ENCODE assay signal across 8 cellular contexts in the genomic region with DNA sequence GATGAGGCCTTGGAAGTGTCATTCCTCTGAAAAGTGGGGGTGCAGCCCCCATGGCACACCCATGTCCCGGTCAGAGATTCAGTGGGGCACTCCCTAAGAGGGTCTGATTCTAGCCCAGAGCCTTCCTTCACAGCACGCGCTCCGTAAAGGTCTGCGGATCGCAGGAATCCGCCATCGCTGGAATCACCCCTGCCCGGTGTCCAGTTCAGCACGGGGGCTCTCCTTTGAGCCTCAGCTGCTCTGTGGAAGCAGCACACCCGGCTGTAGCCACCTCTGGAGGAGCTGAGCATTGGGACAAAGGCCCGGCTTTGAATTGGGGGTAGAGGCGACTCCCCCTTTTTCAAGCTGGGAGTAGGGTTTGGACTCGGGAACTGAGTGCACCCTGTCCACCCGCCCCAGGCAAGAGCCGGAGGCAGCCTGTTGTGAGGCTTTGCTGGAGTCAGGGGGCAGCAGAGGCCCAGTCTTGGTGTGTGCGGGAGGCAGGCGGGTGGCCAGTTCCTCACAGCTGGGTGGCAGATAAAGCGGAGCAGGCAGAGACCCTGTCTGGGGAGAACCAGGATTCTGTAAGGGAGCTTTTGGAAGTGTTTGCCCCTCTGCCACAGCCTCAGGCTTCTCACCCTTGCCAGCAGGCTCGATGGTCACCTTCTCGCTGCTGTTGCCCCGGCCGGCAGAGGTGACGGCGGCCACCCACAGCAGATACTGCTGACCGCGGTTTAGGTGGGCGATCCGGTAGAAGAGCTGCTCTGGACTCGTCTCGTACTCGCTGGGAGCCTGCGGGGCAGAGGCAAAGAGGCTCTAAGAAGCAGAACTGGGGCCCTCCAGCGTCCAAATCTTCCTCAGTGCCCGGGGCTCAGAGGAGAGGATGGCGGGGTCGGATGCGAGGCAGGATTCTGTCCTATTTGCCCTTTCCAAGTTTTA.
DNase-seq lines count a peak whose midpoint lies in the region; ATAC-seq and TF ChIP-seq lines count a peak whose summit lies in the region.

No MANE protein-coding gene starts in this region.

- H3K4me3 ChIP-seq in H7 (ENCODE audit: insufficient read depth, low read depth, low read length) (no peak overlapping the region; the same call in 1 of the 2 replicates), PC-9 (no peak overlapping the region), fibroblast of lung (replicated peaks in 1 of 4; ENCODE audit: control extremely low read depth in 1 of 4, insufficient read depth in 1 of 4, low read depth in 3 of 4, low read length in 4 of 4) (no peak overlapping the region)

- H3F3A ChIP-seq in PC-9 (ENCODE audit: insufficient read depth, low read depth), result no peaks in the 10 kb centered on the region

- H3K4me2 ChIP-seq in PC-9 (no peak overlapping the region), fibroblast of lung (ENCODE audit: extremely low read depth, insufficient read depth, low read length) (no peak overlapping the region)

- ATAC-seq in GM18519 (IDR thresholded peaks at IDR 0.05; ENCODE audit: low FRiP score, unreplicated experiment), result no peak
- ATAC-seq in GM19035 (IDR thresholded peaks at IDR 0.05; ENCODE audit: unreplicated experiment), result no peak
- no peak for ATAC-seq in HG03095 (IDR thresholded peaks at IDR 0.05; ENCODE audit: unreplicated experiment)

- H3K79me2 ChIP-seq in PC-9 (ENCODE audit: low read depth) (no peaks in the 10 kb centered on the region), fibroblast of lung (ENCODE audit: control insufficient read depth, insufficient read depth, low read length) (no peaks in the 10 kb centered on the region)

- no peak overlapping the region for H3K9ac ChIP-seq in fibroblast of lung (ENCODE audit: insufficient read depth, low read length)

- H3K27me3 ChIP-seq in H7 (ENCODE audit: control insufficient read depth, insufficient read depth, low read length), result no peaks in the 10 kb centered on the region
- peaks cover 97% of the 10 kb centered on the region for H3K27me3 ChIP-seq in PC-9 (ENCODE audit: insufficient read depth, low read depth)
- peaks cover 17% of the 10 kb centered on the region for H3K27me3 ChIP-seq in fibroblast of lung (ENCODE audit: control insufficient read depth, insufficient read depth, low read length)

- H3K4me1 ChIP-seq in PC-9 (replicated peaks; ENCODE audit: insufficient read depth) (no peaks in the 10 kb centered on the region), fibroblast of lung (ENCODE audit: control insufficient read depth, extremely low read depth, insufficient read depth, low read length) (no peaks in the 10 kb centered on the region)

- POLR2A ChIA-PET in PC-9 (lab: Charles Lee; ENCODE audit: unreplicated experiment), result no interaction called here

- no peaks in the 10 kb centered on the region for H3K9me2 ChIP-seq in PC-9 (ENCODE audit: insufficient read depth)

- H4K20me1 ChIP-seq in PC-9 (ENCODE audit: insufficient read depth) (no peaks in the 10 kb centered on the region), fibroblast of lung (ENCODE audit: control insufficient read depth, extremely low read depth, insufficient read depth, low read length) (no peaks in the 10 kb centered on the region)

- no TSS peak for BruUV-seq in PC-9 (replicated peaks; lab: Mats Ljungman, UMichigan)

- H2AFZ ChIP-seq in PC-9, result no peak overlapping the region
- H2AFZ ChIP-seq in fibroblast of lung (ENCODE audit: low read length), result no peak overlapping the region

- TF ChIP-seq CTCF in PC-9 (conservative IDR thresholded peaks at IDR 0.05) (peak; percentile 52), fibroblast of lung (conservative IDR thresholded peaks at IDR 0.05 in 1 of 2, IDR thresholded peaks at IDR 0.05 in 1 of 2; ENCODE audit: low read depth in 1 of 2, low read length in 2 of 2) (peak; percentile 46 to 54)

- H3K27ac ChIP-seq in PC-9 (no peak overlapping the region), fibroblast of lung (ENCODE audit: insufficient read depth, low read length) (no peak overlapping the region)

- no peaks in the 10 kb centered on the region for H3K36me3 ChIP-seq in H7 (replicated peaks; ENCODE audit: control insufficient read depth, insufficient read depth, low read length)
- H3K36me3 ChIP-seq in PC-9 (ENCODE audit: low read depth), result no peaks in the 10 kb centered on the region
- H3K36me3 ChIP-seq in fibroblast of lung (ENCODE audit: control insufficient read depth, insufficient read depth, low read length), result no peaks in the 10 kb centered on the region

- CTCF ChIA-PET in PC-9 (lab: Charles Lee), result interaction anchor here (0.7 kb wide), 1 partner anchor 53 kb away, joined by 3 read pairs; no protein-coding TSS in a partner anchor

- H3K9me3 ChIP-seq in PC-9 (ENCODE audit: insufficient read depth, low read depth) (no peaks in the 10 kb centered on the region), fibroblast of lung (ENCODE audit: control insufficient read depth, insufficient read depth, low read depth, low read length) (no peaks in the 10 kb centered on the region)

- DNase-seq in CD1c-positive myeloid dendritic cell (ENCODE audit: extremely low spot score), result peak; percentile 47
- peak; percentile 96 for DNase-seq in H7
- peak in 1 of 2 experiments; percentile 28 for DNase-seq in PC-9
- peak; percentile 25 to 29 for DNase-seq in fibroblast of lung (ENCODE audit: low read depth in 2 of 2)
- peak in 49 of 56 donors; percentile 10 to 84 (median 54) for DNase-seq in nucleus accumbens (lab: John Stamatoyannopoulos, UW)

- intact Hi-C loops in PC-9 (cut with micrococcal nuclease; ENCODE audit: unreplicated experiment), result loop anchor here (2.0 kb wide), 1 partner anchor 373 kb away; no protein-coding TSS in a partner anchor
